11 cellular contexts compared by ENCODE assay signal in the genomic region with DNA sequence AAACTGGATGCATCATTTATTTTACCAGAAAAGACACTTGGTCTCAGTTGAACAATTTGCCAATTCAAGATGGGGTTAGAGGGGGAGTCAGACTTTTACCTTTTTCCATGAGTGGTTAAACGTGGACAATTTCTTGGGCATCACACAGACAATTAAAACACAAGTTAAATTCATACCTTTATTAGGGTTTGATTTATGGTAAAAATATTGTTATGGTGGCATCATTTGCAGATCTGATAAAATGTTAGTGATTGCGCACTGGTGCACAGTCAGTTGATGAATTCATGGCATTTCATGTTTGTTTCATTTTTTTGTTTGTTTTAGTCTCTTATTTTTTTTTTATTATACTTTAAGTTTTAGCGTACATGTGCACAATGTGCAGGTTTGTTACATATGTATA.
"Had no signal": no experiment of that assay in that cellular context is flagged by ENCODE, and none has a peak within 500 bp of the region (broad histone marks: within the 10 kb centered on the region; RNA-seq: fewer than 3 reads in every experiment).

No MANE protein-coding gene starts in this region.

- DNase-seq: GM23248, GOT3, H7, H9, HCEC 1CT, HFFc6 had no signal

- H2AFZ ChIP-seq: GM23248, GM23338 had no signal

- H3K4me3 ChIP-seq: GM23248, GM23338, HAP-1 had no signal

- H3K27ac ChIP-seq: GM23248 had no signal

- H3K9me3 ChIP-seq: HAP-1 had no signal

- FAIRE-seq: H1, H54 had no signal

- ATAC-seq: GM23338, HCT116 had no signal

- H3K4me1 ChIP-seq: HAP-1 had no signal

- H3K9ac ChIP-seq: GM23248 had no signal

- H3K36me3 ChIP-seq: HAP-1 had no signal

- H3K4me2 ChIP-seq: GM23338 had no signal
